Comparison of ENCODE assay signal across 8 cellular contexts in the genomic region with DNA sequence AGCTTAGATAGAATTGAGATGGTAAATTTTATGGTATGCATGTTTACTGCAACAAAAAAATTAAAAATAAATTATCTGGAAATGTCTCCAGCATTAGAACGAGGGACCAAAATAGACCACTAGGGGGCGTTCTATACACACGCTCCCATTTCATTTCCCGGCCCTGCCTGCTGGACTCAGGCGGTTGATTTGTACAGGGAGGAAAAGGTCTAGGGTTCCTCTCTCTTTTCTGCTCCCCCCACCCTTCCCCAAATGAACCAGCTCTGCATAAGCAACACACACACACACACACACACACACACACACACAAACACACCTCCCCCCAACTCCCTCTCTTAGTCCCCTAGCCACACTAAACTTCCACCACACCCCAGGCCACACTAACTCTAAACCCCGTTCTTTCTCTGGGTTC.
DNase-seq lines count a peak whose midpoint lies in the region; ATAC-seq lines count a peak whose summit lies in the region.

No MANE protein-coding gene starts in this region.

- DNase-seq in CD1c-positive myeloid dendritic cell (ENCODE audit: extremely low spot score) (peak; percentile 85), NCI-H748 treated with DMSO at 0.1 percent for 48 hours (lab: John Stamatoyannopoulos, UW) (peak; percentile 55), middle frontal gyrus (ENCODE audit: extremely low spot score, low spot score) (peak; percentile 60)
- DNase-seq in activated CD4-positive, alpha-beta T cell treated with anti-CD3 and anti-CD28 coated beads, Interleukin-2, amount 50 U/mL, for 4 hours = peak; percentile 51 to 55
- peak; percentile 62 for DNase-seq in effector CD4-positive, alpha-beta T cell
- DNase-seq in stimulated activated effector memory CD8-positive, alpha-beta T cell treated with anti-CD3 and anti-CD28 coated beads, Interleukin-12 subunit alpha, Interleukin-12 subunit beta, amount 100 ng/mL, for 72 hours (ENCODE audit: low spot score in 2 of 2) = peak; percentile 50 to 75

- H3K36me3 Mint-ChIP-seq in stimulated activated effector memory CD8-positive, alpha-beta T cell treated with anti-CD3 and anti-CD28 coated beads, Interleukin-12 subunit alpha, Interleukin-12 subunit beta, amount 100 ng/mL, for 72 hours = no peaks in the 10 kb centered on the region

- ATAC-seq in HG02798 (IDR thresholded peaks at IDR 0.05; ENCODE audit: poor library complexity, unreplicated experiment) = peak; percentile 45
- peak; percentile 77 for ATAC-seq in stimulated activated effector memory CD8-positive, alpha-beta T cell treated with anti-CD3 and anti-CD28 coated beads, Interleukin-12 subunit alpha, Interleukin-12 subunit beta, amount 100 ng/mL, for 72 hours
- no peak for ATAC-seq in GM19035 (IDR thresholded peaks at IDR 0.05; ENCODE audit: unreplicated experiment)

- H3K27ac Mint-ChIP-seq in stimulated activated effector memory CD8-positive, alpha-beta T cell treated with anti-CD3 and anti-CD28 coated beads, Interleukin-12 subunit alpha, Interleukin-12 subunit beta, amount 100 ng/mL, for 72 hours = no peak overlapping the region

- no peak overlapping the region for H3K4me3 Mint-ChIP-seq in stimulated activated effector memory CD8-positive, alpha-beta T cell treated with anti-CD3 and anti-CD28 coated beads, Interleukin-12 subunit alpha, Interleukin-12 subunit beta, amount 100 ng/mL, for 72 hours

- no peaks in the 10 kb centered on the region for H3K9me3 Mint-ChIP-seq in stimulated activated effector memory CD8-positive, alpha-beta T cell treated with anti-CD3 and anti-CD28 coated beads, Interleukin-12 subunit alpha, Interleukin-12 subunit beta, amount 100 ng/mL, for 72 hours

- H3K4me1 Mint-ChIP-seq in stimulated activated effector memory CD8-positive, alpha-beta T cell treated with anti-CD3 and anti-CD28 coated beads, Interleukin-12 subunit alpha, Interleukin-12 subunit beta, amount 100 ng/mL, for 72 hours = peaks cover 7% of the 10 kb centered on the region
